In the genomic region with DNA sequence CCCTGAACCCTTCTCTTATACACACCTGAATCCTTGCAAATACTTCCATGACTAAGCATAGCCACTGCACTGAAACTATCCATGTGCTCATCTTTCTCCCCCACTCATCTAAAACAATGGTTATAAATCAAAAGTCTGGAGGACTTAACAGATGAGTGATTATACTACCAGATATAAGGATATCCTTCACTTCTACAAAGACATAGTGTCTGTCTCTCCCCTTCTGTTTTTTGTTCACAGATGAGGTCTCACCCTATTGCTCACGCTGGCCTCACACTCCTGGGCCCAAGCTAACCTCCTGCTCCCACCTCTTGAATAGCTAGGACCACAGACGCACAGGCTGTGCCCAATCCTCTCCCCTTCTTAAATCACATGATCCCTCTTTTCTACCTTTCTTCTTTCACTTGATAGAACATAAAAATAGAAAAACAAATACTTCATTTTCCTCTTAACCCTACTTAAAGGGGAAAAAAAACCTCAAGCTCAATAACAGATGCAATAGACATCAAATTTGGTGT, we compare ENCODE assay signal across 2 cellular contexts.
TF ChIP-seq lines count a peak whose summit lies in the region.

No MANE protein-coding gene starts in this region.

TF ChIP-seq in HEK293, 187 proteins besides CTCF, POLR2A, EP300 and RAD21 (continued from another document):
- TF ChIP-seq ZNF175 (tag by site-specific recombination; IDR thresholded peaks at IDR 0.05), result no peak

TF ChIP-seq in K562, 482 proteins besides CTCF, POLR2A, EP300 and RAD21 (continued from another document):
- TF ChIP-seq, protein P1, sequence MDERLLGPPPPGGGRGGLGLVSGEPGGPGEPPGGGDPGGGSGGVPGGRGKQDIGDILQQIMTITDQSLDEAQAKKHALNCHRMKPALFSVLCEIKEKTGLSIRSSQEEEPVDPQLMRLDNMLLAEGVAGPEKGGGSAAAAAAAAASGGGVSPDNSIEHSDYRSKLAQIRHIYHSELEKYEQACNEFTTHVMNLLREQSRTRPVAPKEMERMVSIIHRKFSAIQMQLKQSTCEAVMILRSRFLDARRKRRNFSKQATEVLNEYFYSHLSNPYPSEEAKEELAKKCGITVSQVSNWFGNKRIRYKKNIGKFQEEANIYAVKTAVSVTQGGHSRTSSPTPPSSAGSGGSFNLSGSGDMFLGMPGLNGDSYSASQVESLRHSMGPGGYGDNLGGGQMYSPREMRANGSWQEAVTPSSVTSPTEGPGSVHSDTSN (CRISPR knock-in tag; IDR thresholded peaks at IDR 0.05; ENCODE audit: low read depth), result no peak
- TF ChIP-seq, protein P1 (tag; conservative IDR thresholded peaks at IDR 0.05; ENCODE audit: low read depth), result 0 out of 2 replicates have a peak, but pooled peaks have one; percentile 15
